Comparison of ENCODE assay signal across 8 cellular contexts in the genomic region with DNA sequence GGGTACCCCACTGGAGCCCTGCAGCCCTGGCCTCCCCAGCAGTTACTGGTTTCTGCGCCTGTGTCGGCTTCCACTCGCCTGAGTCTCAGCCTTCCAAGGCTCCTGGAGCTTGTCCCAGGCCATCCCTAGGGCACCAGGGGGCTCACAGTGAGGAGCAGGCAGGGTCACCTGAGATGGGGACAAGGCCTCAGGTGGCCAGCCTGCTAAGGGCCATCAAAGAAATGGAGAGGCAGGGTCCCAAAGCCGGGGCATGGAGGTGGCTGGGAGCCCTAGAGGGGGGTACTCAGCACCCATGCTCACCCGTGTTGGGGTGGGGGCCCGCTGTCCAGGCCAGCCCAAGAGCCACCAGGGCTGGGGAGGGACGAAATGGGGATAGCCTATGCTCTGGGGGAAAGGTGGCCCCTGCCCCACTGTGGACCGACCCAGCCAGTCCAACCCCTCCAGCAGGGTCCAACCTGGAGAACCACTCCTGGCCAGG. TPM values are rescaled to one million over a fixed set of nuclear protein-coding genes. Genes with fewer than 3 reads are reported as not detected.
DNase-seq lines count a peak whose midpoint lies in the region; TF ChIP-seq lines count a peak whose summit lies in the region.

No MANE protein-coding gene starts in this region.

- H3K27me3 ChIP-seq in adrenal gland (no peaks in the 10 kb centered on the region), kidney epithelial cell (ENCODE audit: control insufficient read depth, insufficient read depth, low read length) (no peaks in the 10 kb centered on the region), suprapubic skin (no peaks in the 10 kb centered on the region)

- H3K4me1 Mint-ChIP-seq in activated CD4-positive, alpha-beta T cell treated with anti-CD3 and anti-CD28 coated beads, Interleukin-2, amount 10 ng/mL, durations not matched to agents 7 days and 5 days, result peaks cover 22% of the 10 kb centered on the region

- peaks cover 1% of the 10 kb centered on the region for H3K36me3 Mint-ChIP-seq in activated CD4-positive, alpha-beta T cell treated with anti-CD3 and anti-CD28 coated beads, Interleukin-2, amount 10 ng/mL, durations not matched to agents 7 days and 5 days (ENCODE audit: low read depth)

- POLR2A ChIA-PET in activated CD4-positive, alpha-beta T cell treated with anti-CD3 and anti-CD28 coated beads, Interleukin-2, amount 10 ng/mL, durations not matched to agents 7 days and 5 days (lab: Charles Lee), result interaction anchor here (0.7 kb wide), 1 partner anchor 71 kb away, joined by 3 read pairs; no protein-coding TSS in a partner anchor

- CTCF ChIA-PET in activated CD4-positive, alpha-beta T cell treated with anti-CD3 and anti-CD28 coated beads, Interleukin-2, amount 10 ng/mL, durations not matched to agents 7 days and 5 days (lab: Charles Lee), result interaction anchor here (1.7 kb wide), 1 partner anchor 9 kb away, joined by 4 read pairs; no protein-coding TSS in a partner anchor

- peak overlapping the region; percentile 71 for H3K4me3 Mint-ChIP-seq in activated CD4-positive, alpha-beta T cell treated with anti-CD3 and anti-CD28 coated beads, Interleukin-2, amount 10 ng/mL, durations not matched to agents 7 days and 5 days

- H3K9me3 Mint-ChIP-seq in activated CD4-positive, alpha-beta T cell treated with anti-CD3 and anti-CD28 coated beads, Interleukin-2, amount 10 ng/mL, durations not matched to agents 7 days and 5 days, result no peaks in the 10 kb centered on the region

- DNase-seq in activated CD4-positive, alpha-beta T cell treated with anti-CD3 and anti-CD28 coated beads, Interleukin-2, amount 10 ng/mL, durations not matched to agents 7 days and 5 days, result no peak
- no peak for DNase-seq in activated CD4-positive, alpha-beta T cell treated with anti-CD3 and anti-CD28 coated beads for 48 hours
- DNase-seq in adrenal gland, result peak in 1 of 7 donors; percentile 23
- DNase-seq in kidney epithelial cell (ENCODE audit: low read depth), result no peak
- DNase-seq in suprapubic skin (ENCODE audit: low spot score in 2 of 2), result no peak
- no peak for DNase-seq in effector CD4-positive, alpha-beta T cell
- DNase-seq in COLO829 (ENCODE audit: low spot score), result no peak
- DNase-seq in activated CD4-positive, alpha-beta T cell treated with anti-CD3 and anti-CD28 coated beads, Interleukin-2, amount 50 U/mL, for 48 hours, result no peak

- H3K9me3 ChIP-seq in adrenal gland (replicated peaks in 1 of 3), result no peaks in the 10 kb centered on the region
- H3K9me3 ChIP-seq in suprapubic skin, result no peaks in the 10 kb centered on the region

- no peak for TF ChIP-seq CTCF in adrenal gland (IDR thresholded peaks at IDR 0.05)
- no peak for TF ChIP-seq CTCF in kidney epithelial cell (IDR thresholded peaks at IDR 0.05; ENCODE audit: insufficient read depth, low read length, poor library complexity, severe bottlenecking)
- no peak for TF ChIP-seq CTCF in suprapubic skin (IDR thresholded peaks at IDR 0.05)

- H3K4me1 ChIP-seq in adrenal gland (replicated peaks in 1 of 2), result peaks cover 21 to 32% of the 10 kb centered on the region in 2 donors
- H3K4me1 ChIP-seq in suprapubic skin, result peaks cover 52% of the 10 kb centered on the region

- H3K27me3 Mint-ChIP-seq in activated CD4-positive, alpha-beta T cell treated with anti-CD3 and anti-CD28 coated beads, Interleukin-2, amount 10 ng/mL, durations not matched to agents 7 days and 5 days, result no peaks in the 10 kb centered on the region

- 54 to 78% (median 73%) methylated on average over 4 to 8 of the region's 8 CpGs for WGBS in adrenal gland, 4 donors
- WGBS in suprapubic skin, result 70% methylated on average over 5 of the region's 8 CpGs

- H3K36me3 ChIP-seq in adrenal gland (replicated peaks in 1 of 2) (peaks cover 0 to 40% of the 10 kb centered on the region in 2 donors), kidney epithelial cell (ENCODE audit: control insufficient read depth, insufficient read depth, low read length) (peaks cover 7% of the 10 kb centered on the region), suprapubic skin (peaks cover 45% of the 10 kb centered on the region)

- TF ChIP-seq EP300 in suprapubic skin (IDR thresholded peaks at IDR 0.05), result no peak

- peak overlapping the region; percentile 82 for H3K27ac Mint-ChIP-seq in activated CD4-positive, alpha-beta T cell treated with anti-CD3 and anti-CD28 coated beads, Interleukin-2, amount 10 ng/mL, durations not matched to agents 7 days and 5 days

- H3K27ac ChIP-seq in adrenal gland, result peak overlapping the region in 2 of 5 donors; percentile 91 to 100
- H3K27ac ChIP-seq in suprapubic skin, result peak overlapping the region; percentile 97

- peak overlapping the region in 3 of 4 donors; percentile 53 to 86 (median 78) for H3K4me3 ChIP-seq in adrenal gland
- H3K4me3 ChIP-seq in kidney epithelial cell (ENCODE audit: low read depth, low read length), result peak overlapping the region; percentile 72
- peak overlapping the region; percentile 75 for H3K4me3 ChIP-seq in suprapubic skin

- TF ChIP-seq POLR2A in adrenal gland (IDR thresholded peaks at IDR 0.05) (no peak), suprapubic skin (IDR thresholded peaks at IDR 0.05) (no peak)

- intact Hi-C loops in adrenal gland (cut with DNase I), result loop anchor here in 1 of 2 donors (5.0 kb wide), 1 partner anchor 56 kb away; no protein-coding TSS in a partner anchor

RNA-seq across cellular contexts. Expression of gene FASN, which starts 1.3 kb away (rescaled TPM):
- total RNA-seq in activated CD4-positive, alpha-beta T cell treated with anti-CD3 and anti-CD28 coated beads, Interleukin-2, amount 10 ng/mL, durations not matched to agents 7 days and 5 days, result 100 to 1,000 TPM; 138 to 139 TPM
- 100 to 1,000 TPM in 3 of 8 donors, 10 to 100 TPM in 5; 64.0 to 276 (median 85.6) TPM for total RNA-seq in adrenal gland
- polyA plus RNA-seq in adrenal gland, result 100 to 1,000 TPM in 1 of 3 donors, 10 to 100 TPM in 2; 18.9 to 273 (median 59.0) TPM
- total RNA-seq in kidney epithelial cell, result 202 and 249 TPM in 2 replicates
- total RNA-seq in suprapubic skin, result 100 to 1,000 TPM; 278 to 464 (median 359) TPM

RNA-seq across cellular contexts. Expression of gene DUS1L, which starts 31.1 kb away (rescaled TPM):
- total RNA-seq in activated CD4-positive, alpha-beta T cell treated with anti-CD3 and anti-CD28 coated beads, Interleukin-2, amount 10 ng/mL, durations not matched to agents 7 days and 5 days, result 100 to 1,000 TPM; 113 to 127 TPM
- total RNA-seq in adrenal gland, result 100 to 1,000 TPM in 1 of 8 donors, 10 to 100 TPM in 7; 62.0 to 109 (median 75.7) TPM
- 100 to 1,000 TPM in 2 of 3 donors, 10 to 100 TPM in 1; 38.5 to 397 (median 291) TPM for polyA plus RNA-seq in adrenal gland
- total RNA-seq in kidney epithelial cell, result 147 and 177 TPM in 2 replicates
- total RNA-seq in suprapubic skin, result 100 to 1,000 TPM in 3 of 4 donors, 10 to 100 TPM in 1; 79.3 to 176 (median 108) TPM

RNA-seq across cellular contexts. Expression of gene GPS1, which starts 45.0 kb away (rescaled TPM):
- total RNA-seq in activated CD4-positive, alpha-beta T cell treated with anti-CD3 and anti-CD28 coated beads, Interleukin-2, amount 10 ng/mL, durations not matched to agents 7 days and 5 days, result 10 to 100 TPM; 78.5 to 92.1 TPM
- total RNA-seq in adrenal gland, result 100 to 1,000 TPM in 6 of 8 donors, 10 to 100 TPM in 2; 77.4 to 130 (median 110) TPM
- 100 to 1,000 TPM in 2 of 3 donors, 10 to 100 TPM in 1; 37.4 to 305 (median 246) TPM for polyA plus RNA-seq in adrenal gland
- 150 and 163 TPM in 2 replicates for total RNA-seq in kidney epithelial cell
- 100 to 1,000 TPM in 2 of 4 donors, 10 to 100 TPM in 2; 72.4 to 113 (median 100) TPM for total RNA-seq in suprapubic skin

RNA-seq across cellular contexts. Expression of gene RFNG, which starts 45.1 kb away (rescaled TPM):
- 10 to 100 TPM; 29.0 to 29.8 TPM for total RNA-seq in activated CD4-positive, alpha-beta T cell treated with anti-CD3 and anti-CD28 coated beads, Interleukin-2, amount 10 ng/mL, durations not matched to agents 7 days and 5 days
- total RNA-seq in adrenal gland (10 to 100 TPM; 26.8 to 69.5 (median 47.4) TPM), kidney epithelial cell (72.3 and 112 TPM in 2 replicates), suprapubic skin (10 to 100 TPM; 46.0 to 61.0 (median 50.8) TPM)
- 10 to 100 TPM; 21.2 to 78.0 (median 74.0) TPM for polyA plus RNA-seq in adrenal gland

RNA-seq across cellular contexts. Expression of gene DCXR, which starts 59.3 kb away (rescaled TPM):
- 100 to 1,000 TPM; 140 to 144 TPM for total RNA-seq in activated CD4-positive, alpha-beta T cell treated with anti-CD3 and anti-CD28 coated beads, Interleukin-2, amount 10 ng/mL, durations not matched to agents 7 days and 5 days
- total RNA-seq in adrenal gland, result 100 to 1,000 TPM in 6 of 8 donors, 10 to 100 TPM in 2; 66.9 to 183 (median 111) TPM
- 100 to 1,000 TPM in 1 of 3 donors, 10 to 100 TPM in 2; 67.7 to 163 (median 96.0) TPM for polyA plus RNA-seq in adrenal gland
- 70.8 and 73.6 TPM in 2 replicates for total RNA-seq in kidney epithelial cell
- total RNA-seq in suprapubic skin, result 100 to 1,000 TPM; 160 to 267 (median 222) TPM
